ENCODE assay signal across 10 cellular contexts in the genomic region with DNA sequence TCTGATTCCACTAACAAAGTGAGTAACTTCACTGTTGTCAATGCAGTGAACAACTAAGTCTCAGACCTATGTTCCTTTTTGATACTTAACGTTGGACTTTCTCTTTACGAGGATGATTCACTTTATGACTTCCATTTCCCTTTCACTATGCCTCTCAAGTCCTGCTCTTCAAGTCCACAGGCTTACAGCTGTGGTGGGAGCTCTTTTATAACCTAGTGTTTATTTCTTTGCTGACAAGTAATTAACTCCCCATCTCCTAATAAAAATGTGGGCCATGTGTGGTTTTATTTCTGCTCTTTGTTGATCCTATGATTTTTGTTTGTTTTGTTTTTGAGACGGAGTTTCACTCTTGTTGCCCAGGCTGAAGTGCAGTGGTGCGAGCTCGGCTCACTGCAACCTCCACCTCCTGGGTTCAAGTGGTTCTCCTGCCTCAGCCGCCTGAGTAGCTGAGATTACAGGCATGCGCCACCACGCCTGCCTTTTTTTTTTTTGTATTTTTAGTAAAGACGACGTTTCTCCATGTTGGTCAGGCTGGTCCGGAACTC.
DNase-seq lines count a peak whose midpoint lies in the region; ATAC-seq and TF ChIP-seq lines count a peak whose summit lies in the region.
"Had no signal": no experiment of that assay in that cellular context is flagged by ENCODE, and none has a peak within 500 bp of the region (broad histone marks: within the 10 kb centered on the region; RNA-seq: fewer than 3 reads in every experiment).

No MANE protein-coding gene starts in this region.

- H3K4me3 Mint-ChIP-seq in WTC11, result no peak overlapping the region
- no peak overlapping the region for H3K4me3 Mint-ChIP-seq in natural killer cell

- H3K4me1 Mint-ChIP-seq in WTC11 (peaks cover 12% of the 10 kb centered on the region), natural killer cell (peaks cover 7 to 12% of the 10 kb centered on the region in 2 donors)

- no peaks in the 10 kb centered on the region for H3K36me3 ChIP-seq in mucosa of descending colon (ENCODE audit: low read depth)

- POLR2A ChIA-PET in HEK293T (lab: Yijun Ruan, JAX), result interaction anchor here (0.6 kb wide), 1 partner anchor 123 kb away, joined by 3 read pairs; no protein-coding TSS in a partner anchor
- POLR2A ChIA-PET in WTC11 (lab: Charles Lee), result no interaction called here

- TF ChIP-seq CTCF in WTC11 (IDR thresholded peaks at IDR 0.05) (no peak), mucosa of descending colon (IDR thresholded peaks at IDR 0.05) (no peak), natural killer cell (IDR thresholded peaks at IDR 0.05) (no peak)

- no peaks in the 10 kb centered on the region for H3K9me3 ChIP-seq in mucosa of descending colon

- no peak overlapping the region for H3K4me3 ChIP-seq in mucosa of descending colon
- H3K4me3 ChIP-seq: smooth muscle cell had no signal

- DNase-seq in DMS53 (lab: John Stamatoyannopoulos, UW) (peak; percentile 74), HEK293T (ENCODE audit: extremely low spot score) (peak; percentile 27), WTC11 (ENCODE audit: low spot score) (no peak), mucosa of descending colon (peak in 2 of 3 donors; percentile 11 to 38), HK-2 (ENCODE audit: unreplicated experiment) (no peak), natural killer cell (no peak), activated gamma-delta T cell (lab: John Stamatoyannopoulos, UW) (no peak), NCI-H146 treated with DMSO at 0.1 percent for 48 hours (lab: John Stamatoyannopoulos, UW; ENCODE audit: unreplicated experiment) (no peak)
- DNase-seq: substantia nigra had no signal

- H3K27ac Mint-ChIP-seq in WTC11 (peak overlapping the region; percentile 25), natural killer cell (no peak overlapping the region)

- H3K4me1 ChIP-seq in mucosa of descending colon (ENCODE audit: low read depth), result peaks cover 4% of the 10 kb centered on the region

- intact Hi-C loops in mucosa of descending colon (cut with DNase I, micrococcal nuclease), result no loop called here
- intact Hi-C loops in natural killer cell (cut with micrococcal nuclease), result no loop called here

- no peak for ATAC-seq in WTC11
- ATAC-seq in mucosa of descending colon, result peak; percentile 98
- ATAC-seq in natural killer cell, result no peak

- H3K9me3 Mint-ChIP-seq in WTC11 (no peaks in the 10 kb centered on the region), natural killer cell (no peaks in the 10 kb centered on the region)

- H3K36me3 Mint-ChIP-seq in WTC11 (peaks cover 14% of the 10 kb centered on the region), natural killer cell (peaks cover 18% of the 10 kb centered on the region)

- H3K27me3 Mint-ChIP-seq in WTC11 (ENCODE audit: low read depth), result no peaks in the 10 kb centered on the region
- no peaks in the 10 kb centered on the region for H3K27me3 Mint-ChIP-seq in natural killer cell (ENCODE audit: low read depth in 2 of 2)

- CTCF ChIA-PET in HEK293T (lab: Yijun Ruan, JAX) (interaction anchor here (0.7 kb wide), 1 partner anchor 8 kb away, joined by 3 read pairs; no protein-coding TSS in a partner anchor), WTC11 (lab: Charles Lee) (interaction anchor here (0.5 kb wide), 1 partner anchor 13 kb away, joined by 3 read pairs; no protein-coding TSS in a partner anchor)

TF ChIP-seq in HEK293T, 16 proteins besides CTCF, POLR2A, EP300 and RAD21:
- TF ChIP-seq SP1 (IDR thresholded peaks at IDR 0.05) (no peak), CTBP1 (IDR thresholded peaks at IDR 0.05; ENCODE audit: borderline replicate concordance) (no peak), SUZ12 (IDR thresholded peaks at IDR 0.05) (no peak), ZNF384 (IDR thresholded peaks at IDR 0.05) (peak; percentile 62), FOXK2 (IDR thresholded peaks at IDR 0.05) (no peak), LEF1 (IDR thresholded peaks at IDR 0.05; ENCODE audit: borderline replicate concordance) (no peak)

TF ChIP-seq in WTC11, 78 proteins besides CTCF, POLR2A, EP300 and RAD21:
- TF ChIP-seq KAT7 (CRISPR knock-in tag; IDR thresholded peaks at IDR 0.05; ENCODE audit: borderline replicate concordance) (no peak), NFE2L1 (CRISPR knock-in tag; IDR thresholded peaks at IDR 0.05) (no peak), CREB1 (CRISPR knock-in tag; IDR thresholded peaks at IDR 0.05) (no peak), CBFB (CRISPR knock-in tag; IDR thresholded peaks at IDR 0.05; ENCODE audit: low read depth) (no peak), HMGXB4 (CRISPR knock-in tag; IDR thresholded peaks at IDR 0.05) (no peak), ZNF232 (CRISPR knock-in tag; IDR thresholded peaks at IDR 0.05) (no peak), MYBL2 (CRISPR knock-in tag; IDR thresholded peaks at IDR 0.05) (no peak), ESRRA (CRISPR knock-in tag; IDR thresholded peaks at IDR 0.05; ENCODE audit: borderline replicate concordance) (no peak)
- TF ChIP-seq, protein P1, sequence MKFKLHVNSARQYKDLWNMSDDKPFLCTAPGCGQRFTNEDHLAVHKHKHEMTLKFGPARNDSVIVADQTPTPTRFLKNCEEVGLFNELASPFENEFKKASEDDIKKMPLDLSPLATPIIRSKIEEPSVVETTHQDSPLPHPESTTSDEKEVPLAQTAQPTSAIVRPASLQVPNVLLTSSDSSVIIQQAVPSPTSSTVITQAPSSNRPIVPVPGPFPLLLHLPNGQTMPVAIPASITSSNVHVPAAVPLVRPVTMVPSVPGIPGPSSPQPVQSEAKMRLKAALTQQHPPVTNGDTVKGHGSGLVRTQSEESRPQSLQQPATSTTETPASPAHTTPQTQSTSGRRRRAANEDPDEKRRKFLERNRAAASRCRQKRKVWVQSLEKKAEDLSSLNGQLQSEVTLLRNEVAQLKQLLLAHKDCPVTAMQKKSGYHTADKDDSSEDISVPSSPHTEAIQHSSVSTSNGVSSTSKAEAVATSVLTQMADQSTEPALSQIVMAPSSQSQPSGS (CRISPR knock-in tag; IDR thresholded peaks at IDR 0.05; ENCODE audit: borderline replicate concordance, low read depth), result no peak
- TF ChIP-seq, protein P2, sequence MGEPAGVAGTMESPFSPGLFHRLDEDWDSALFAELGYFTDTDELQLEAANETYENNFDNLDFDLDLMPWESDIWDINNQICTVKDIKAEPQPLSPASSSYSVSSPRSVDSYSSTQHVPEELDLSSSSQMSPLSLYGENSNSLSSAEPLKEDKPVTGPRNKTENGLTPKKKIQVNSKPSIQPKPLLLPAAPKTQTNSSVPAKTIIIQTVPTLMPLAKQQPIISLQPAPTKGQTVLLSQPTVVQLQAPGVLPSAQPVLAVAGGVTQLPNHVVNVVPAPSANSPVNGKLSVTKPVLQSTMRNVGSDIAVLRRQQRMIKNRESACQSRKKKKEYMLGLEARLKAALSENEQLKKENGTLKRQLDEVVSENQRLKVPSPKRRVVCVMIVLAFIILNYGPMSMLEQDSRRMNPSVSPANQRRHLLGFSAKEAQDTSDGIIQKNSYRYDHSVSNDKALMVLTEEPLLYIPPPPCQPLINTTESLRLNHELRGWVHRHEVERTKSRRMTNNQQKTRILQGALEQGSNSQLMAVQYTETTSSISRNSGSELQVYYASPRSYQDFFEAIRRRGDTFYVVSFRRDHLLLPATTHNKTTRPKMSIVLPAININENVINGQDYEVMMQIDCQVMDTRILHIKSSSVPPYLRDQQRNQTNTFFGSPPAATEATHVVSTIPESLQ (CRISPR knock-in tag; IDR thresholded peaks at IDR 0.05), result no peak

Comparison
In these comparisons a context has a peak if more than half of its experiments do, and no peak if none do; other contexts are left out.
1. DNase-seq: peak in DMS53 (single experiment), HEK293T (single experiment) and mucosa of descending colon (2 of 3); none in WTC11 (single experiment), HK-2 (single experiment), natural killer cell (single experiment), activated gamma-delta T cell (single experiment) and NCI-H146 treated with DMSO at 0.1 percent for 48 hours (single experiment).